Comparison of ENCODE assay signal across 1 cellular context in genomic region chr11:28108909-28109308, GRCh38.
TF ChIP-seq lines count a peak whose summit lies in the region.

No MANE protein-coding gene starts in this region.

TF ChIP-seq in GM23338, 12 proteins besides CTCF, POLR2A, EP300 and RAD21:
- TF ChIP-seq ZNF462 (CRISPR knock-in tag; IDR thresholded peaks at IDR 0.05) (no peak), NANOG (IDR thresholded peaks at IDR 0.05; ENCODE audit: borderline replicate concordance) (no peak), EZH2 (IDR thresholded peaks at IDR 0.05; ENCODE audit: low read depth, unreplicated experiment) (no peak), REST (IDR thresholded peaks at IDR 0.05; ENCODE audit: unreplicated experiment) (no peak), ZNF114 (CRISPR knock-in tag; IDR thresholded peaks at IDR 0.05) (no peak), ZNF331 (CRISPR knock-in tag; IDR thresholded peaks at IDR 0.05; ENCODE audit: low read depth) (no peak), POLR2AphosphoS5 (IDR thresholded peaks at IDR 0.05; ENCODE audit: low read depth) (no peak), CREB1 (CRISPR knock-in tag; IDR thresholded peaks at IDR 0.05; ENCODE audit: low read depth) (no peak), STAT1 (IDR thresholded peaks at IDR 0.05; ENCODE audit: unreplicated experiment) (no peak), ETS1 (IDR thresholded peaks at IDR 0.05) (no peak)
